Comparison of ENCODE assay signal across 8 cellular contexts in genomic region chr2:222024934-222025890, GRCh38.
DNase-seq lines count a peak whose midpoint lies in the region; ATAC-seq and TF ChIP-seq lines count a peak whose summit lies in the region.

No MANE protein-coding gene starts in this region.

- TF ChIP-seq CTCF in fibroblast of the aortic adventitia (IDR thresholded peaks at IDR 0.05; ENCODE audit: insufficient read depth, low read length): peak; percentile 68

- peak; percentile 46 for DNase-seq in GM03348 (ENCODE audit: low spot score)
- peak; percentile 23 to 41 for DNase-seq in Kasumi-1 (lab: John Stamatoyannopoulos, UW)
- DNase-seq in SHP77 (lab: John Stamatoyannopoulos, UW): peak; percentile 11 to 23
- DNase-seq in fibroblast of the aortic adventitia (ENCODE audit: low read depth): peak; percentile 53
- peak; percentile 43 for DNase-seq in retina
- no peak for DNase-seq in germinal center (ENCODE audit: low spot score)

- ATAC-seq in GM21737 (IDR thresholded peaks at IDR 0.05; ENCODE audit: unreplicated experiment): no peak
- ATAC-seq in HG03280 (IDR thresholded peaks at IDR 0.05; ENCODE audit: unreplicated experiment): no peak

- no peak overlapping the region for H3K4me3 ChIP-seq in fibroblast of the aortic adventitia (ENCODE audit: low read depth, low read length)
